In genomic region chr12:1360812-1361211, GRCh38 we compare ENCODE assay signal across 18 cellular contexts.
A peak's percentile ranks its signal among the peaks of the same experiment; 100 is the strongest.
DNase-seq lines count a peak whose midpoint lies in the region; ATAC-seq and TF ChIP-seq lines count a peak whose summit lies in the region.
"Had no signal": no experiment of that assay in that cellular context is flagged by ENCODE, and none has a peak within 500 bp of the region (broad histone marks: within the 10 kb centered on the region; RNA-seq: fewer than 3 reads in every experiment).

No MANE protein-coding gene starts in this region.

- no peak for ATAC-seq in GM21447 (IDR thresholded peaks at IDR 0.05; ENCODE audit: unreplicated experiment)
- ATAC-seq: stimulated activated naive B cell treated with anti-CD40 and anti-IgM and Interleukin-4, amounts not matched to agents 10 μg/mL and 1 μg/mL and 100 μg/mL, for 72 hours had no signal

- no peaks in the 10 kb centered on the region for H3K36me3 ChIP-seq in SJSA1
- no peaks in the 10 kb centered on the region for H3K36me3 ChIP-seq in CD8-positive, alpha-beta memory T cell (ENCODE audit: insufficient read depth, low read length)
- H3K36me3 ChIP-seq: adrenal gland, neutrophil, transverse colon had no signal

- H3K9me3 ChIP-seq in SJSA1 (replicated peaks): no peaks in the 10 kb centered on the region
- no peaks in the 10 kb centered on the region for H3K9me3 ChIP-seq in CD8-positive, alpha-beta memory T cell (ENCODE audit: low read length)
- H3K9me3 ChIP-seq: adrenal gland, neutrophil, transverse colon had no signal

- H3K36me3 Mint-ChIP-seq in CD8-positive, alpha-beta memory T cell: peaks cover 0 to 10% (median 4%) of the 10 kb centered on the region in 3 donors

- peak; percentile 92 for DNase-seq in ELR (ENCODE audit: low read depth)
- DNase-seq in SJSA1 (ENCODE audit: low read depth in 1 of 2, low spot score in 2 of 2): peak; percentile 46 to 56
- peak; percentile 43 for DNase-seq in fibroblast of mammary gland (ENCODE audit: low read depth)
- DNase-seq in renal cortical epithelial cell (ENCODE audit: low read depth): peak; percentile 62
- no peak for DNase-seq in CD8-positive, alpha-beta memory T cell
- no peak for DNase-seq in GM19238 (ENCODE audit: insufficient read length, low spot score)
- DNase-seq in HT-29 (ENCODE audit: low spot score): no peak
- DNase-seq: activated CD4-positive, alpha-beta T cell treated with anti-CD3 and anti-CD28 coated beads, Interleukin-2, amount 50 U/mL, for 48 hours; adrenal gland; DMS79; NCI-H1436 treated with DMSO at 0.1 percent for 48 hours; stimulated activated naive B cell treated with anti-CD40 and anti-IgM and Interleukin-4, amounts not matched to agents 10 μg/mL and 1 μg/mL and 100 μg/mL, for 72 hours; transverse colon had no signal

- H3K4me3 ChIP-seq in SJSA1 (no peak overlapping the region), fibroblast of mammary gland (ENCODE audit: control insufficient read depth, low read depth, low read length) (no peak overlapping the region)
- no peak overlapping the region for H3K4me3 ChIP-seq in CD8-positive, alpha-beta memory T cell (ENCODE audit: low read length)
- H3K4me3 ChIP-seq: adrenal gland, coronary artery, transverse colon had no signal

- H3K4me1 ChIP-seq in SJSA1 (replicated peaks): peaks cover 19% of the 10 kb centered on the region
- H3K4me1 ChIP-seq in CD8-positive, alpha-beta memory T cell (ENCODE audit: insufficient read depth, low read length): no peaks in the 10 kb centered on the region
- H3K4me1 ChIP-seq: transverse colon had no signal

- TF ChIP-seq CTCF in fibroblast of mammary gland (conservative IDR thresholded peaks at IDR 0.05; ENCODE audit: control insufficient read depth, insufficient read depth, low read depth, low read length): no peak

- H3K27me3 ChIP-seq in SJSA1 (replicated peaks): no peaks in the 10 kb centered on the region
- no peaks in the 10 kb centered on the region for H3K27me3 ChIP-seq in CD8-positive, alpha-beta memory T cell (ENCODE audit: insufficient read depth, low read length, poor library complexity, severe bottlenecking)
- H3K27me3 ChIP-seq: adrenal gland, neutrophil, transverse colon had no signal

- H3K27ac Mint-ChIP-seq in CD8-positive, alpha-beta memory T cell: no peak overlapping the region
- H3K27ac Mint-ChIP-seq: memory B cell; stimulated activated naive B cell treated with anti-CD40 and anti-IgM and Interleukin-4, amounts not matched to agents 10 μg/mL and 1 μg/mL and 100 μg/mL, for 72 hours had no signal

- H3K4me3 Mint-ChIP-seq in CD8-positive, alpha-beta memory T cell: no peak overlapping the region
- H3K4me3 Mint-ChIP-seq: memory B cell; stimulated activated naive B cell treated with anti-CD40 and anti-IgM and Interleukin-4, amounts not matched to agents 10 μg/mL and 1 μg/mL and 100 μg/mL, for 72 hours had no signal

- H3K27ac ChIP-seq in SJSA1: no peak overlapping the region
- H3K27ac ChIP-seq in CD8-positive, alpha-beta memory T cell (ENCODE audit: low read depth, low read length): no peak overlapping the region
- H3K27ac ChIP-seq: adrenal gland, C4-2B, coronary artery, neutrophil, transverse colon had no signal

- H3K4me1 Mint-ChIP-seq in CD8-positive, alpha-beta memory T cell: no peaks in the 10 kb centered on the region
- H3K4me1 Mint-ChIP-seq: memory B cell; stimulated activated naive B cell treated with anti-CD40 and anti-IgM and Interleukin-4, amounts not matched to agents 10 μg/mL and 1 μg/mL and 100 μg/mL, for 72 hours had no signal

- POLR2A ChIA-PET in CD8-positive, alpha-beta memory T cell (lab: Charles Lee): no interaction called here

- no peaks in the 10 kb centered on the region for H3K9me3 Mint-ChIP-seq in CD8-positive, alpha-beta memory T cell
- H3K9me3 Mint-ChIP-seq: memory B cell had no signal

- H3K27me3 Mint-ChIP-seq in CD8-positive, alpha-beta memory T cell: peaks cover 0 to 2% of the 10 kb centered on the region in 2 donors
- H3K27me3 Mint-ChIP-seq: memory B cell; stimulated activated naive B cell treated with anti-CD40 and anti-IgM and Interleukin-4, amounts not matched to agents 10 μg/mL and 1 μg/mL and 100 μg/mL, for 72 hours had no signal

- CTCF ChIA-PET in CD8-positive, alpha-beta memory T cell (lab: Charles Lee): no interaction called here

Comparison
In these comparisons a context has a peak if more than half of its experiments do, and no peak if none do; other contexts are left out.
1. DNase-seq: peak in ELR (single experiment), SJSA1 (2 of 2), fibroblast of mammary gland (single experiment) and renal cortical epithelial cell (single experiment); none in CD8-positive, alpha-beta memory T cell (0 of 5), GM19238 (single experiment) and HT-29 (single experiment).